In the genomic region with DNA sequence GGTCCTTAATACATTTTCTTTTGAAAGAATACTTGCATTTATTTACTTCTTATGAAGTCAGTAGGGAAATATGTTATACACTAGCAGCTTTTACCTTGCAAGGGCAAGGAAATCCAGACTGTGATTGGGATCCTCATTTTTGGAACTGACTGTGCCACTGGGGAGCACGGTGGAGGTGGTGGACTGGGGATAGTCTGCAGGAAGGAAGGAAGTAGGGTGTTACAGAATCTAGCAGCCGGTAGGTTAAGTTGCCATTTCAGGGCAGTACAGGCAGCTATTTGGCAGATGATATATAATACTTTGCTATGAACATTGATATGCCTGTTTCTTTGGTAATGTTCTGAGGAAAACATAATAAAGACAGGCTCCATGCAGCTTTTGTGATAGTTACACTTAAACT, we compare ENCODE assay signal across 15 cellular contexts.
"Had no signal": no experiment of that assay in that cellular context is flagged by ENCODE, and none has a peak within 500 bp of the region (broad histone marks: within the 10 kb centered on the region; RNA-seq: fewer than 3 reads in every experiment).

No MANE protein-coding gene starts in this region.

- H3K9me3 ChIP-seq: colonic mucosa, gastrocnemius medialis, ovary had no signal

- H3K36me3 ChIP-seq: colonic mucosa, gastrocnemius medialis, ovary had no signal

- H3K4me1 ChIP-seq: colonic mucosa, gastrocnemius medialis had no signal

- H3K9me3 Mint-ChIP-seq: activated CD8-positive, alpha-beta T cell treated with anti-CD3 and anti-CD28 coated beads for 36 hours; activated T-cell treated with anti-CD3 and anti-CD28 coated beads, Interleukin-2, amount 50 U/mL, for 72 hours; neural crest cell; stimulated activated naive CD8-positive, alpha-beta T cell treated with anti-CD3 and anti-CD28 coated beads, Interleukin-15, amount 100 ng/mL, for 72 hours had no signal

- DNase-seq: activated CD8-positive, alpha-beta memory T cell treated with anti-CD3 and anti-CD28 coated beads, Interleukin-2, amount 50 U/mL, for 4 hours; activated CD8-positive, alpha-beta T cell treated with anti-CD3 and anti-CD28 coated beads for 36 hours; activated naive CD4-positive, alpha-beta T cell; activated T-cell treated with anti-CD3 and anti-CD28 coated beads, Interleukin-2, amount 50 U/mL, for 72 hours; caudate nucleus; colonic mucosa; effector CD8-positive, alpha-beta T cell; gastrocnemius medialis; kidney; ovary; stimulated activated CD4-positive, alpha-beta T cell treated with anti-CD3 and anti-CD28 coated beads, Interleukin-15, amount 100 ng/mL, for 24 hours; stimulated activated CD4-positive, alpha-beta T cell treated with anti-CD3 and anti-CD28 coated beads, Interleukin-4, amount 100 ng/mL, for 24 hours; stimulated activated naive CD8-positive, alpha-beta T cell treated with anti-CD3 and anti-CD28 coated beads, Interleukin-15, amount 100 ng/mL, for 72 hours had no signal

- H3K27me3 ChIP-seq: colonic mucosa, gastrocnemius medialis, ovary had no signal

- ATAC-seq: gastrocnemius medialis had no signal

- H3K4me3 ChIP-seq: colonic mucosa, gastrocnemius medialis, ovary had no signal

- H3K4me3 Mint-ChIP-seq: activated CD8-positive, alpha-beta T cell treated with anti-CD3 and anti-CD28 coated beads for 36 hours; activated T-cell treated with anti-CD3 and anti-CD28 coated beads, Interleukin-2, amount 50 U/mL, for 72 hours; neural crest cell; stimulated activated naive CD8-positive, alpha-beta T cell treated with anti-CD3 and anti-CD28 coated beads, Interleukin-15, amount 100 ng/mL, for 72 hours had no signal

- H3K27ac ChIP-seq: colonic mucosa, epithelial cell of prostate, gastrocnemius medialis, ovary had no signal

- H3K27me3 Mint-ChIP-seq: activated CD8-positive, alpha-beta T cell treated with anti-CD3 and anti-CD28 coated beads for 36 hours; stimulated activated naive CD8-positive, alpha-beta T cell treated with anti-CD3 and anti-CD28 coated beads, Interleukin-15, amount 100 ng/mL, for 72 hours had no signal

- H3K27ac Mint-ChIP-seq: activated CD8-positive, alpha-beta T cell treated with anti-CD3 and anti-CD28 coated beads for 36 hours had no signal
